ENCODE assay signal across 10 cellular contexts in genomic region chr7:7971308-7972040, GRCh38. TPM values are rescaled to one million over a fixed set of nuclear protein-coding genes. Genes with fewer than 3 reads are reported as not detected.
DNase-seq lines count a peak whose midpoint lies in the region; ATAC-seq and TF ChIP-seq lines count a peak whose summit lies in the region.
"Had no signal": no experiment of that assay in that cellular context is flagged by ENCODE, and none has a peak within 500 bp of the region (broad histone marks: within the 10 kb centered on the region; RNA-seq: fewer than 3 reads in every experiment).

No MANE protein-coding gene starts in this region.

- peaks cover 14% of the 10 kb centered on the region; the same call in 1 of the 2 replicates for H3K27me3 ChIP-seq in OCI-LY3 (ENCODE audit: low read depth, low read length)
- no peaks in the 10 kb centered on the region for H3K27me3 ChIP-seq in gastroesophageal sphincter
- no peaks in the 10 kb centered on the region for H3K27me3 ChIP-seq in smooth muscle cell (ENCODE audit: low read depth)
- H3K27me3 ChIP-seq: right atrium auricular region had no signal

- H3K36me3 ChIP-seq in OCI-LY3 (replicated peaks; ENCODE audit: low read depth, low read length) (no peaks in the 10 kb centered on the region), gastroesophageal sphincter (no peaks in the 10 kb centered on the region), smooth muscle cell (ENCODE audit: low read depth) (no peaks in the 10 kb centered on the region)
- H3K36me3 ChIP-seq: right atrium auricular region had no signal

- H3K4me2 ChIP-seq in OCI-LY3 (ENCODE audit: low read length) (peak overlapping the region; percentile 87), smooth muscle cell (peak overlapping the region; percentile 89)

- H3F3A ChIP-seq in smooth muscle cell (ENCODE audit: low read depth): no peaks in the 10 kb centered on the region

- 0 out of 2 replicates have a peak overlapping the region, but pooled peaks have one; percentile 2 for H3K9ac ChIP-seq in OCI-LY3 (ENCODE audit: low read length)
- no peak overlapping the region for H3K9ac ChIP-seq in smooth muscle cell (ENCODE audit: low read depth)

- TF ChIP-seq CTCF in OCI-LY3 (IDR thresholded peaks at IDR 0.05; ENCODE audit: low read depth, low read length): no peak
- no peak for TF ChIP-seq CTCF in gastroesophageal sphincter (IDR thresholded peaks at IDR 0.05)
- no peak for TF ChIP-seq CTCF in smooth muscle cell (IDR thresholded peaks at IDR 0.05; ENCODE audit: borderline replicate concordance, insufficient read depth, poor library complexity, severe bottlenecking)

- peak overlapping the region; percentile 95 for H3K4me3 ChIP-seq in OCI-LY3 (ENCODE audit: low read length)
- peak overlapping the region; percentile 90 to 94 for H3K4me3 ChIP-seq in gastroesophageal sphincter
- peak overlapping the region; percentile 82 for H3K4me3 ChIP-seq in smooth muscle cell

- H3K4me1 ChIP-seq in OCI-LY3 (ENCODE audit: low read length) (peaks cover 39% of the 10 kb centered on the region), gastroesophageal sphincter (peaks cover 0 to 24% (median 0%) of the 10 kb centered on the region in 3 donors), smooth muscle cell (ENCODE audit: low read depth) (peaks cover 36% of the 10 kb centered on the region)

- no peak for TF ChIP-seq POLR2A in gastroesophageal sphincter (IDR thresholded peaks at IDR 0.05)

- 81 to 88% methylated on average over 6 to 9 of the region's 9 CpGs for WGBS in gastroesophageal sphincter (ENCODE audit: low coverage in 1 of 2), 2 donors
- 79% methylated on average over 9 of the region's 9 CpGs for WGBS in smooth muscle cell (ENCODE audit: low lambda C conversion rate)

- no peak for TF ChIP-seq EP300 in gastroesophageal sphincter (IDR thresholded peaks at IDR 0.05)

- no peaks in the 10 kb centered on the region; the same call in 1 of the 2 replicates for H4K20me1 ChIP-seq in OCI-LY3 (ENCODE audit: insufficient read depth, low read length)
- peaks cover 64% of the 10 kb centered on the region for H4K20me1 ChIP-seq in smooth muscle cell (ENCODE audit: low read depth)

- H2AFZ ChIP-seq in OCI-LY3 (ENCODE audit: low read depth, low read length) (no peak overlapping the region), smooth muscle cell (ENCODE audit: low read depth) (no peak overlapping the region)

- H3K27ac ChIP-seq in OCI-LY3 (ENCODE audit: low read length) (no peak overlapping the region), gastroesophageal sphincter (no peak overlapping the region), smooth muscle cell (ENCODE audit: low read depth) (no peak overlapping the region)
- H3K27ac ChIP-seq: 22Rv1, right atrium auricular region had no signal

- H3K9me3 ChIP-seq in OCI-LY3 (ENCODE audit: insufficient read depth, low read length) (no peaks in the 10 kb centered on the region), gastroesophageal sphincter (no peaks in the 10 kb centered on the region), smooth muscle cell (replicated peaks; ENCODE audit: low read depth) (no peaks in the 10 kb centered on the region)
- H3K9me3 ChIP-seq: right atrium auricular region had no signal

- DNase-seq in DMS 273 (lab: John Stamatoyannopoulos, UW; ENCODE audit: unreplicated experiment): peak; percentile 47
- no peak for DNase-seq in DMS 273 treated with DMSO at 0.1 percent for 48 hours (lab: John Stamatoyannopoulos, UW)
- no peak for DNase-seq in smooth muscle cell (lab: John Stamatoyannopoulos, UW; ENCODE audit: unreplicated experiment)
- no peak for DNase-seq in NCI-H187 treated with DMSO at 0.1 percent for 48 hours (lab: John Stamatoyannopoulos, UW)

- no peak for ATAC-seq in gastroesophageal sphincter
- ATAC-seq in HG02981 (IDR thresholded peaks at IDR 0.05; ENCODE audit: unreplicated experiment): no peak
- no peak for ATAC-seq in GM21737 (IDR thresholded peaks at IDR 0.05; ENCODE audit: unreplicated experiment)

- H3K79me2 ChIP-seq in OCI-LY3 (ENCODE audit: low read length) (peaks cover 16% of the 10 kb centered on the region; the same call in 1 of the 2 replicates), smooth muscle cell (ENCODE audit: low read depth) (peaks cover 75% of the 10 kb centered on the region)

RNA-seq across cellular contexts. Expression of gene GLCCI1, which starts 2.9 kb away (rescaled TPM):
- total RNA-seq in gastroesophageal sphincter (10 to 100 TPM in 1 of 4 donors, 1 to 10 TPM in 3; 2.8 to 16.7 (median 5.2) TPM), smooth muscle cell (39.9 and 69.9 TPM in 2 replicates)
- polyA plus RNA-seq in smooth muscle cell: 37.7 and 39.0 TPM in 2 replicates
